In genomic region chr19:1175020-1175419, GRCh38 we compare ENCODE assay signal across 1 cellular context.
A peak's percentile ranks its signal among the peaks of the same experiment; 100 is the strongest.
TF ChIP-seq lines count a peak whose summit lies in the region.

No MANE protein-coding gene starts in this region.

TF ChIP-seq in GM12878, 131 proteins besides CTCF, POLR2A, EP300 and RAD21:
- TF ChIP-seq GATAD2B (conservative IDR thresholded peaks at IDR 0.05; ENCODE audit: low read depth) (0 out of 2 replicates have a peak, but pooled peaks have one; percentile 24), PKNOX1 (IDR thresholded peaks at IDR 0.05) (peak; percentile 40; the same call in 1 of the 2 replicates), MEF2B (IDR thresholded peaks at IDR 0.05; ENCODE audit: partially characterized antibody, poor library complexity, severe bottlenecking) (no peak), TARDBP (IDR thresholded peaks at IDR 0.05; ENCODE audit: borderline replicate concordance) (no peak), CEBPZ (IDR thresholded peaks at IDR 0.05; ENCODE audit: low read depth, low read length) (no peak), YY1 (IDR thresholded peaks at IDR 0.05; ENCODE audit: low read depth, low read length) (no peak), CBFB (IDR thresholded peaks at IDR 0.05; ENCODE audit: low read depth) (no peak), POLR2AphosphoS2 (IDR thresholded peaks at IDR 0.05; ENCODE audit: low read depth, low read length) (no peak), IKZF1 (conservative IDR thresholded peaks at IDR 0.05) (peak; percentile 34; the same call in 1 of the 2 replicates), IKZF2 (IDR thresholded peaks at IDR 0.05) (peak in 1 of 2 experiments; percentile 10; a peak in 2 of 4 replicates), JUND (IDR thresholded peaks at IDR 0.05; ENCODE audit: low read depth, low read length) (no peak), POU2F2 (IDR thresholded peaks at IDR 0.05; ENCODE audit: borderline replicate concordance, low read depth, low read length) (no peak), RUNX3 (IDR thresholded peaks at IDR 0.05; ENCODE audit: low read length) (0 out of 2 replicates have a peak, but pooled peaks have one; percentile 7)
TF ChIP-seq in GM12878: peak in this region for 5.
